Comparison of ENCODE assay signal across 9 cellular contexts in genomic region chr3:37967252-37967881, GRCh38. TPM values are rescaled to one million over a fixed set of nuclear protein-coding genes. Genes with fewer than 3 reads are reported as not detected.
DNase-seq lines count a peak whose midpoint lies in the region; ATAC-seq and TF ChIP-seq lines count a peak whose summit lies in the region.
"Had no signal": no experiment of that assay in that cellular context is flagged by ENCODE, and none has a peak within 500 bp of the region (broad histone marks: within the 10 kb centered on the region; RNA-seq: fewer than 3 reads in every experiment).

No MANE protein-coding gene starts in this region.

- intact Hi-C loops in mammary epithelial cell (cut with micrococcal nuclease), result loop anchor here (1.0 kb wide), 1 partner anchor 112 kb away; no protein-coding TSS in a partner anchor

- no peaks in the 10 kb centered on the region for H3K27me3 Mint-ChIP-seq in WTC11 (ENCODE audit: low read depth)

- H3K79me2 ChIP-seq in mammary epithelial cell (ENCODE audit: insufficient read depth, low read length), result peaks cover 7% of the 10 kb centered on the region

- no peaks in the 10 kb centered on the region for H4K20me1 ChIP-seq in mammary epithelial cell (ENCODE audit: insufficient read depth, low read length)

- TF ChIP-seq CTCF in WTC11 (IDR thresholded peaks at IDR 0.05) (peak; percentile 77), mammary epithelial cell (conservative IDR thresholded peaks at IDR 0.05 in 1 of 2, IDR thresholded peaks at IDR 0.05 in 1 of 2; ENCODE audit: extremely low read depth in 1 of 2, insufficient read depth in 1 of 2, low read depth in 1 of 2, low read length in 2 of 2) (peak; percentile 78 to 90)

- H3K27me3 ChIP-seq in mammary epithelial cell (ENCODE audit: insufficient read depth, low read length) (no peaks in the 10 kb centered on the region), layer of hippocampus (ENCODE audit: control insufficient read depth, insufficient read depth, low read length) (no peaks in the 10 kb centered on the region)

- no peak overlapping the region for H3K27ac Mint-ChIP-seq in WTC11
- H3K27ac Mint-ChIP-seq: T-helper 1 cell treated with Interleukin-12 subunit alpha and Interleukin-12 subunit beta and Interleukin-4 antibody, amounts not matched to agents 30 μg/mL and 1 μg/mL, for 36 hours had no signal

- no TSS peak for BruUV-seq in mammary epithelial cell (replicated peaks; lab: Mats Ljungman, UMichigan)

- H3K4me1 Mint-ChIP-seq in WTC11, result peaks cover 32% of the 10 kb centered on the region

- no peak overlapping the region for H3K9ac ChIP-seq in mammary epithelial cell (ENCODE audit: insufficient read depth, low read length)

- H3K36me3 Mint-ChIP-seq in WTC11, result peaks cover 5% of the 10 kb centered on the region

- dilution Hi-C loops in mammary epithelial cell (cut with HindIII; ENCODE audit: low sequenced_read_pairs), result no loop called here

- DNase-seq in COLO829 (ENCODE audit: low spot score) (peak; percentile 81), LHCN-M2 (ENCODE audit: low read depth) (peak; percentile 68), WTC11 (ENCODE audit: low spot score) (peak; percentile 85), mammary epithelial cell (peak; percentile 45), NCI-H128 (lab: John Stamatoyannopoulos, UW; ENCODE audit: unreplicated experiment) (no peak)
- DNase-seq in stimulated activated CD4-positive, alpha-beta T cell treated with anti-CD3 and anti-CD28 coated beads, Interleukin-4, amount 100 ng/mL, for 48 hours (ENCODE audit: low read depth in 2 of 2), result peak; percentile 49 to 59

- H3K4me3 Mint-ChIP-seq in WTC11, result no peak overlapping the region
- H3K4me3 Mint-ChIP-seq: T-helper 1 cell treated with Interleukin-12 subunit alpha and Interleukin-12 subunit beta and Interleukin-4 antibody, amounts not matched to agents 30 μg/mL and 1 μg/mL, for 36 hours had no signal

- no peaks in the 10 kb centered on the region; the same call in 1 of the 2 replicates for H3K9me3 Mint-ChIP-seq in WTC11
- H3K9me3 Mint-ChIP-seq: T-helper 1 cell treated with Interleukin-12 subunit alpha and Interleukin-12 subunit beta and Interleukin-4 antibody, amounts not matched to agents 30 μg/mL and 1 μg/mL, for 36 hours had no signal

- no peak overlapping the region for H3K27ac ChIP-seq in mammary epithelial cell (ENCODE audit: insufficient read depth, low read depth, low read length)
- H3K27ac ChIP-seq in layer of hippocampus (ENCODE audit: low read depth, low read length), result peak overlapping the region; percentile 32

- H3K4me2 ChIP-seq in mammary epithelial cell (ENCODE audit: insufficient read depth, low read depth, low read length), result no peak overlapping the region

- no peak overlapping the region for H3K4me3 ChIP-seq in mammary epithelial cell (replicated peaks in 1 of 3; ENCODE audit: insufficient read depth in 1 of 3, low read depth in 2 of 3, low read length in 3 of 3)

- H3K4me1 ChIP-seq in mammary epithelial cell (ENCODE audit: insufficient read depth, low read length), result no peaks in the 10 kb centered on the region

- 61% methylated on average over 5 of the region's 7 CpGs for WGBS in mammary epithelial cell (ENCODE audit: low coverage, missing lambda C conversion rate)

- CTCF ChIA-PET in WTC11 (lab: Charles Lee) (interaction anchor here (0.6 to 4.3 kb wide), 42 partner anchors 7 to 514 kb away, joined by 3 to 109 read pairs (median 4); partner anchors contain the start of genes PLCD1, VILL and XYLB), mammary epithelial cell (lab: Charles Lee; ENCODE audit: low non-redundant PET) (interaction anchor here (0.6 to 1.7 kb wide), 5 partner anchors 11 to 112 kb away, joined by 3 to 10 read pairs (median 5); no protein-coding TSS in a partner anchor)

- H3K36me3 ChIP-seq in mammary epithelial cell (ENCODE audit: insufficient read depth, low read length), result peaks cover 15% of the 10 kb centered on the region

- in situ Hi-C loops in mammary epithelial cell (cut with MboI; ENCODE audit: low sequenced_read_pairs in 2 of 2), result no loop called here

- peak; percentile 59 for ATAC-seq in GM19455 (IDR thresholded peaks at IDR 0.05; ENCODE audit: unreplicated experiment)
- ATAC-seq in WTC11, result peak; percentile 96

- no peak overlapping the region for H2AFZ ChIP-seq in mammary epithelial cell (ENCODE audit: low read depth, low read length)

- H3K9me3 ChIP-seq in mammary epithelial cell (replicated peaks; ENCODE audit: insufficient read depth, low read length), result no peaks in the 10 kb centered on the region

- POLR2A ChIA-PET in WTC11 (lab: Charles Lee), result no interaction called here

TF ChIP-seq in WTC11, 78 proteins besides CTCF, POLR2A, EP300 and RAD21 (continues in another document):
- TF ChIP-seq KAT7 (CRISPR knock-in tag; IDR thresholded peaks at IDR 0.05; ENCODE audit: borderline replicate concordance) (no peak), TEAD1 (CRISPR knock-in tag; IDR thresholded peaks at IDR 0.05) (0 out of 2 replicates have a peak, but pooled peaks have one; percentile 19), GTF2I (CRISPR knock-in tag; conservative IDR thresholded peaks at IDR 0.05) (no peak), E2F5 (CRISPR knock-in tag; IDR thresholded peaks at IDR 0.05) (no peak), SMAD4 (CRISPR knock-in tag; IDR thresholded peaks at IDR 0.05) (no peak), PRRX2 (CRISPR knock-in tag; IDR thresholded peaks at IDR 0.05) (no peak), E2F1 (CRISPR knock-in tag; IDR thresholded peaks at IDR 0.05) (no peak), HMGA2 (CRISPR knock-in tag; IDR thresholded peaks at IDR 0.05) (no peak), ZNF671 (CRISPR knock-in tag; IDR thresholded peaks at IDR 0.05) (no peak), ATF2 (CRISPR knock-in tag; IDR thresholded peaks at IDR 0.05; ENCODE audit: borderline replicate concordance, low read depth) (no peak), TP53 (CRISPR knock-in tag; IDR thresholded peaks at IDR 0.05) (no peak)
- TF ChIP-seq, protein P1, sequence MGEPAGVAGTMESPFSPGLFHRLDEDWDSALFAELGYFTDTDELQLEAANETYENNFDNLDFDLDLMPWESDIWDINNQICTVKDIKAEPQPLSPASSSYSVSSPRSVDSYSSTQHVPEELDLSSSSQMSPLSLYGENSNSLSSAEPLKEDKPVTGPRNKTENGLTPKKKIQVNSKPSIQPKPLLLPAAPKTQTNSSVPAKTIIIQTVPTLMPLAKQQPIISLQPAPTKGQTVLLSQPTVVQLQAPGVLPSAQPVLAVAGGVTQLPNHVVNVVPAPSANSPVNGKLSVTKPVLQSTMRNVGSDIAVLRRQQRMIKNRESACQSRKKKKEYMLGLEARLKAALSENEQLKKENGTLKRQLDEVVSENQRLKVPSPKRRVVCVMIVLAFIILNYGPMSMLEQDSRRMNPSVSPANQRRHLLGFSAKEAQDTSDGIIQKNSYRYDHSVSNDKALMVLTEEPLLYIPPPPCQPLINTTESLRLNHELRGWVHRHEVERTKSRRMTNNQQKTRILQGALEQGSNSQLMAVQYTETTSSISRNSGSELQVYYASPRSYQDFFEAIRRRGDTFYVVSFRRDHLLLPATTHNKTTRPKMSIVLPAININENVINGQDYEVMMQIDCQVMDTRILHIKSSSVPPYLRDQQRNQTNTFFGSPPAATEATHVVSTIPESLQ (CRISPR knock-in tag; IDR thresholded peaks at IDR 0.05), result no peak
- TF ChIP-seq, protein P2, sequence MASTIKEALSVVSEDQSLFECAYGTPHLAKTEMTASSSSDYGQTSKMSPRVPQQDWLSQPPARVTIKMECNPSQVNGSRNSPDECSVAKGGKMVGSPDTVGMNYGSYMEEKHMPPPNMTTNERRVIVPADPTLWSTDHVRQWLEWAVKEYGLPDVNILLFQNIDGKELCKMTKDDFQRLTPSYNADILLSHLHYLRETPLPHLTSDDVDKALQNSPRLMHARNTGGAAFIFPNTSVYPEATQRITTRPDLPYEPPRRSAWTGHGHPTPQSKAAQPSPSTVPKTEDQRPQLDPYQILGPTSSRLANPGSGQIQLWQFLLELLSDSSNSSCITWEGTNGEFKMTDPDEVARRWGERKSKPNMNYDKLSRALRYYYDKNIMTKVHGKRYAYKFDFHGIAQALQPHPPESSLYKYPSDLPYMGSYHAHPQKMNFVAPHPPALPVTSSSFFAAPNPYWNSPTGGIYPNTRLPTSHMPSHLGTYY (CRISPR knock-in tag; IDR thresholded peaks at IDR 0.05), result no peak

RNA-seq across cellular contexts. Expression of gene VILL, which starts 23.2 kb away (rescaled TPM):
- 8.4 and 8.8 TPM in 2 replicates for total RNA-seq in LHCN-M2 (2014; rRNA removed)
- 3.0 TPM for polyA plus RNA-seq in LHCN-M2 (2012)
- total RNA-seq in WTC11 (2021), result 4.7 to 5.9 TPM (median 4.7 TPM) in 3 replicates
- 1 to 10 TPM; 1.8 to 3.0 TPM for total RNA-seq in mammary epithelial cell
- 1.8 TPM for polyA plus RNA-seq in mammary epithelial cell
- 1.1 TPM for polyA minus RNA-seq in mammary epithelial cell
